ENCODE assay signal across 17 cellular contexts in genomic region chr21:46436586-46436985, GRCh38.
"Had no signal": no experiment of that assay in that cellular context is flagged by ENCODE, and none has a peak within 500 bp of the region (broad histone marks: within the 10 kb centered on the region; RNA-seq: fewer than 3 reads in every experiment).

No MANE protein-coding gene starts in this region.

- H3K27me3 ChIP-seq: body of pancreas, colonic mucosa had no signal

- H3K27ac ChIP-seq: body of pancreas, colonic mucosa, thoracic aorta had no signal

- H3K4me1 ChIP-seq: body of pancreas, colonic mucosa had no signal

- H3K36me3 ChIP-seq: colonic mucosa had no signal

- H3K4me3 Mint-ChIP-seq: activated B cell treated with CpG ODN at 0.5 μM for 24 hours; activated CD4-positive, alpha-beta T cell treated with anti-CD3 and anti-CD28 coated beads, Interleukin-2, amount 10 ng/mL, durations not matched to agents 24 days and 14 days; naive thymus-derived CD4-positive, alpha-beta T cell; stimulated activated memory B cell treated with anti-CD40 and anti-IgM and Interleukin-4, amounts not matched to agents 10 μg/mL and 1 μg/mL and 100 μg/mL, for 72 hours had no signal

- H3K4me2 ChIP-seq: smooth muscle cell had no signal

- DNase-seq: activated B cell treated with CpG ODN at 0.5 μM for 24 hours; activated CD4-positive, alpha-beta T cell treated with anti-CD3 and anti-CD28 coated beads, Interleukin-2, amount 10 ng/mL, durations not matched to agents 24 days and 14 days; activated gamma-delta T cell; body of pancreas; colonic mucosa; erythroblast; foreskin melanocyte; glutamatergic neuron; mesendoderm; naive thymus-derived CD4-positive, alpha-beta T cell; nucleus accumbens; stimulated activated CD4-positive, alpha-beta T cell treated with anti-CD3 and anti-CD28 coated beads, Interleukin-4, amount 100 ng/mL, for 24 hours; T-cell had no signal

- H3K9me3 ChIP-seq: body of pancreas, colonic mucosa, thoracic aorta had no signal

- H3K4me3 ChIP-seq: body of pancreas, colonic mucosa, smooth muscle cell, thoracic aorta had no signal

- H3K9me3 Mint-ChIP-seq: activated B cell treated with CpG ODN at 0.5 μM for 24 hours; activated CD4-positive, alpha-beta T cell treated with anti-CD3 and anti-CD28 coated beads, Interleukin-2, amount 10 ng/mL, durations not matched to agents 24 days and 14 days; activated naive CD4-positive, alpha-beta T cell treated with anti-CD3 and anti-CD28 coated beads, Interleukin-2, amount 50 U/mL, for 72 hours; naive thymus-derived CD4-positive, alpha-beta T cell; stimulated activated memory B cell treated with anti-CD40 and anti-IgM and Interleukin-4, amounts not matched to agents 10 μg/mL and 1 μg/mL and 100 μg/mL, for 72 hours; T-cell had no signal

- H3K4me1 Mint-ChIP-seq: activated CD4-positive, alpha-beta T cell treated with anti-CD3 and anti-CD28 coated beads, Interleukin-2, amount 10 ng/mL, durations not matched to agents 24 days and 14 days had no signal

- H3K27ac Mint-ChIP-seq: activated B cell treated with CpG ODN at 0.5 μM for 24 hours; activated CD4-positive, alpha-beta T cell treated with anti-CD3 and anti-CD28 coated beads, Interleukin-2, amount 10 ng/mL, durations not matched to agents 24 days and 14 days; naive thymus-derived CD4-positive, alpha-beta T cell; stimulated activated memory B cell treated with anti-CD40 and anti-IgM and Interleukin-4, amounts not matched to agents 10 μg/mL and 1 μg/mL and 100 μg/mL, for 72 hours had no signal

- H3K27me3 Mint-ChIP-seq: activated B cell treated with CpG ODN at 0.5 μM for 24 hours; activated CD4-positive, alpha-beta T cell treated with anti-CD3 and anti-CD28 coated beads, Interleukin-2, amount 10 ng/mL, durations not matched to agents 24 days and 14 days; naive thymus-derived CD4-positive, alpha-beta T cell; stimulated activated memory B cell treated with anti-CD40 and anti-IgM and Interleukin-4, amounts not matched to agents 10 μg/mL and 1 μg/mL and 100 μg/mL, for 72 hours; T-cell had no signal
